ENCODE assay signal across 1 cellular context in genomic region chr5:159638954-159639559, GRCh38.
TF ChIP-seq lines count a peak whose summit lies in the region.

No MANE protein-coding gene starts in this region.

TF ChIP-seq in K562, 482 proteins besides CTCF, POLR2A, EP300 and RAD21 (continued from another document):
- TF ChIP-seq TCF3 (CRISPR knock-in tag; IDR thresholded peaks at IDR 0.05) = peak; percentile 59
- TF ChIP-seq HIVEP1 (CRISPR knock-in tag; IDR thresholded peaks at IDR 0.05) = 0 out of 2 replicates have a peak, but pooled peaks have one; percentile 24
- peak; percentile 82; the same call in 1 of the 2 replicates for TF ChIP-seq ARID1B (IDR thresholded peaks at IDR 0.05)
- peak; percentile 24; the same call in 1 of the 2 replicates for TF ChIP-seq PKNOX1 (IDR thresholded peaks at IDR 0.05)
- TF ChIP-seq GABPA (tag; conservative IDR thresholded peaks at IDR 0.05; ENCODE audit: low read depth) = peak; percentile 80
- peak; percentile 42; the same call in 1 of the 2 replicates for TF ChIP-seq GTF2E2 (tag; IDR thresholded peaks at IDR 0.05)
- TF ChIP-seq NCOA4 (IDR thresholded peaks at IDR 0.05; ENCODE audit: partially characterized antibody) = no peak
- no peak for TF ChIP-seq PBX2 (CRISPR knock-in tag; IDR thresholded peaks at IDR 0.05; ENCODE audit: low read depth)
- peak; percentile 84 for TF ChIP-seq PBX2 (tag; conservative IDR thresholded peaks at IDR 0.05; ENCODE audit: low read depth)
- TF ChIP-seq RNF2 (IDR thresholded peaks at IDR 0.05) = peak; percentile 96; the same call in 1 of the 2 replicates
- TF ChIP-seq BACH1 (tag; IDR thresholded peaks at IDR 0.05) = peak; percentile 43; the same call in 1 of the 2 replicates
- TF ChIP-seq LEF1 (IDR thresholded peaks at IDR 0.05) = peak; percentile 18; the same call in 1 of the 2 replicates
- peak in 1 of 2 experiments; percentile 81; a peak in 2 of 4 replicates for TF ChIP-seq RCOR1 (IDR thresholded peaks at IDR 0.05; ENCODE audit: borderline replicate concordance in 1 of 2, low read depth in 2 of 2, low read length in 2 of 2)
- TF ChIP-seq ZNF507 (tag; conservative IDR thresholded peaks at IDR 0.05) = no peak
- peak; percentile 69 for TF ChIP-seq ZNF644 (tag; IDR thresholded peaks at IDR 0.05; ENCODE audit: low read depth)
- TF ChIP-seq BCOR (IDR thresholded peaks at IDR 0.05) = no peak
- TF ChIP-seq MTF1 (CRISPR knock-in tag; IDR thresholded peaks at IDR 0.05; ENCODE audit: borderline replicate concordance) = no peak
- TF ChIP-seq E4F1 (CRISPR knock-in tag; IDR thresholded peaks at IDR 0.05; ENCODE audit: borderline replicate concordance) = peak; percentile 69
- TF ChIP-seq FOXK2 (conservative IDR thresholded peaks at IDR 0.05 in 1 of 2, IDR thresholded peaks at IDR 0.05 in 1 of 2; ENCODE audit: low read depth in 2 of 2) = no peak
- 0 out of 2 replicates have a peak, but pooled peaks have one; percentile 23 for TF ChIP-seq JUN (IDR thresholded peaks at IDR 0.05; ENCODE audit: borderline replicate concordance, low read depth, low read length)
- TF ChIP-seq JUN (CRISPR knock-in tag; IDR thresholded peaks at IDR 0.05; ENCODE audit: borderline replicate concordance) = no peak
- peak; percentile 46; the same call in 1 of the 2 replicates for TF ChIP-seq CBFA2T3 (IDR thresholded peaks at IDR 0.05)
- peak; percentile 77; the same call in 1 of the 2 replicates for TF ChIP-seq KLF16 (IDR thresholded peaks at IDR 0.05)
- peak; percentile 97 for TF ChIP-seq ETV1 (tag; conservative IDR thresholded peaks at IDR 0.05; ENCODE audit: low read depth)
- TF ChIP-seq ATF4 (CRISPR knock-in tag; IDR thresholded peaks at IDR 0.05) = peak; percentile 98
- TF ChIP-seq CTBP1 (IDR thresholded peaks at IDR 0.05; ENCODE audit: borderline replicate concordance) = peak; percentile 61; the same call in 1 of the 2 replicates
- TF ChIP-seq FOXA3 (CRISPR knock-in tag; conservative IDR thresholded peaks at IDR 0.05 in 1 of 2, IDR thresholded peaks at IDR 0.05 in 1 of 2) = 0 out of 4 replicates have a peak, but pooled peaks of 1 of the 2 experiments have one; percentile 35
- TF ChIP-seq TCF7 (IDR thresholded peaks at IDR 0.05; ENCODE audit: borderline replicate concordance) = no peak
- TF ChIP-seq IRF9 (tag; IDR thresholded peaks at IDR 0.05) = peak; percentile 79; the same call in 1 of the 2 replicates
- TF ChIP-seq ZNF766 (CRISPR knock-in tag; conservative IDR thresholded peaks at IDR 0.05) = peak; percentile 98
- peak; percentile 71; the same call in 1 of the 2 replicates for TF ChIP-seq PATZ1 (CRISPR knock-in tag; IDR thresholded peaks at IDR 0.05; ENCODE audit: borderline replicate concordance)
- no peak for TF ChIP-seq MYBL2 (IDR thresholded peaks at IDR 0.05; ENCODE audit: low read depth)
- TF ChIP-seq MYBL2 (CRISPR knock-in tag; IDR thresholded peaks at IDR 0.05; ENCODE audit: borderline replicate concordance) = no peak
- peak; percentile 90 for TF ChIP-seq ZNF589 (CRISPR knock-in tag; IDR thresholded peaks at IDR 0.05; ENCODE audit: low read depth)
- TF ChIP-seq SFPQ (IDR thresholded peaks at IDR 0.05; ENCODE audit: low read depth, low read length) = no peak
- peak; percentile 90 for TF ChIP-seq MEIS2 (IDR thresholded peaks at IDR 0.05; ENCODE audit: partially characterized antibody)
- peak; percentile 64 for TF ChIP-seq ZNF239 (CRISPR knock-in tag; IDR thresholded peaks at IDR 0.05)
- TF ChIP-seq TEAD1 (CRISPR knock-in tag; IDR thresholded peaks at IDR 0.05) = peak in 1 of 2 experiments; percentile 30; a peak in 1 of 4 replicates
- TF ChIP-seq HMGN3 (IDR thresholded peaks at IDR 0.05; ENCODE audit: borderline replicate concordance, extremely low read depth, insufficient read length, low read depth, low read length) = peak; percentile 39
- TF ChIP-seq ETS1 (conservative IDR thresholded peaks at IDR 0.05; ENCODE audit: control insufficient read depth, low read depth, low read length) = no peak
- 0 out of 2 replicates have a peak, but pooled peaks have one; percentile 25 for TF ChIP-seq HMBOX1 (IDR thresholded peaks at IDR 0.05)
- TF ChIP-seq CHCHD3 (CRISPR knock-in tag; IDR thresholded peaks at IDR 0.05) = no peak
